ENCODE assay signal across 10 cellular contexts in the genomic region with DNA sequence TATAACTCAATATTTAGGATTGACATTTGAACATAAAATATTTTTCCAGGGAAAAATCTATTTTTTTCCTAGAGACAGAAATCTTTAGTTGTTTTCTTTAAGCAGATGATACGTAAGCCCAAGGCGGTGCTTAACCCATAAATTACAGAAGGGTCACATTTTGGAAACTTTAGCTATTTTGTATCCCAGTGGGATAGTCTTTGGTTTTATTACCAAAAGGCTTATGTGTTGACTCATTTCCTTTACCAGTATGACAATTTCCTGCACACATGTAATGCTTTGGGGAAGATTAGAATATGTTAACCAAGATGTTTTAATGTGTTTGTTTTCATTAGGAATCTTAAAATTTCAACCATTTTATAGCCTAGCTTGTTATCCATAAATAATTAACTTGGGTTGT. TPM values are rescaled to one million over a fixed set of nuclear protein-coding genes. Genes with fewer than 3 reads are reported as not detected.
DNase-seq lines count a peak whose midpoint lies in the region; ATAC-seq, FAIRE-seq and TF ChIP-seq lines count a peak whose summit lies in the region.
"Had no signal": no experiment of that assay in that cellular context is flagged by ENCODE, and none has a peak within 500 bp of the region (broad histone marks: within the 10 kb centered on the region; RNA-seq: fewer than 3 reads in every experiment).

No MANE protein-coding gene starts in this region.

- no peaks in the 10 kb centered on the region for H3K9me3 ChIP-seq in BLaER1 treated with 17β-estradiol and CSF1 and Interleukin-3, amounts not matched to agents 10 nM and 100 nM (replicated peaks in 1 of 11)
- no peaks in the 10 kb centered on the region for H3K9me3 ChIP-seq in kidney (ENCODE audit: control insufficient read depth in 1 of 2, low read length in 2 of 2)

- peaks cover 9 to 19% (median 15%) of the 10 kb centered on the region in 10 experiments for H3K4me1 ChIP-seq in BLaER1 treated with 17β-estradiol and CSF1 and Interleukin-3, amounts not matched to agents 10 nM and 100 nM
- no peaks in the 10 kb centered on the region for H3K4me1 ChIP-seq in kidney (ENCODE audit: control insufficient read depth in 1 of 2, insufficient read depth in 1 of 2, low read depth in 1 of 2, low read length in 2 of 2)

- H3K36me3 ChIP-seq in BLaER1 treated with 17β-estradiol and CSF1 and Interleukin-3, amounts not matched to agents 10 nM and 100 nM = peaks cover 26 to 78% (median 52%) of the 10 kb centered on the region in 11 experiments
- H3K36me3 ChIP-seq in kidney (ENCODE audit: control insufficient read depth in 1 of 2, insufficient read depth in 2 of 2, low read length in 2 of 2) = no peaks in the 10 kb centered on the region

- peaks cover 12 to 89% (median 42%) of the 10 kb centered on the region in 11 experiments; a peak in 19 of 22 replicates for H4K20me1 ChIP-seq in BLaER1 treated with 17β-estradiol and CSF1 and Interleukin-3, amounts not matched to agents 10 nM and 100 nM

- no peak overlapping the region for H3K27ac ChIP-seq in BLaER1 treated with 17β-estradiol and CSF1 and Interleukin-3, amounts not matched to agents 10 nM and 100 nM
- no peak overlapping the region for H3K27ac ChIP-seq in kidney (ENCODE audit: low read depth in 2 of 2, low read length in 2 of 2)

- DNase-seq in Kasumi-1 (lab: John Stamatoyannopoulos, UW) = peak; percentile 46 to 60
- DNase-seq in astrocyte of the cerebellum (ENCODE audit: low read depth) = peak; percentile 76
- no peak for DNase-seq in kidney
- DNase-seq in stimulated activated naive CD4-positive, alpha-beta T cell treated with Interleukin-2 at 50 U/mL for 16 hours (lab: John Stamatoyannopoulos, UW) = no peak
- DNase-seq in DMS153 treated with DMSO at 0.1 percent for 48 hours (lab: John Stamatoyannopoulos, UW; ENCODE audit: unreplicated experiment) = no peak
- no peak for DNase-seq in NCI-H748 treated with DMSO at 0.1 percent for 48 hours (lab: John Stamatoyannopoulos, UW)
- DNase-seq: effector CD8-positive, alpha-beta T cell; NCI-H510A had no signal

- no peaks in the 10 kb centered on the region for H3K27me3 ChIP-seq in BLaER1 treated with 17β-estradiol and CSF1 and Interleukin-3, amounts not matched to agents 10 nM and 100 nM

- in situ Hi-C loops in astrocyte of the cerebellum (cut with HindIII; ENCODE audit: low sequenced_read_pairs) = no loop called here

- peak overlapping the region; percentile 5 to 74 (median 36); a peak in 17 of 22 replicates for H3K4me2 ChIP-seq in BLaER1 treated with 17β-estradiol and CSF1 and Interleukin-3, amounts not matched to agents 10 nM and 100 nM

- H3K4me3 ChIP-seq in BLaER1 treated with 17β-estradiol and CSF1 and Interleukin-3, amounts not matched to agents 10 nM and 100 nM = no peak overlapping the region
- no peak overlapping the region for H3K4me3 ChIP-seq in astrocyte of the cerebellum (ENCODE audit: low read depth, low read length)
- no peak overlapping the region for H3K4me3 ChIP-seq in kidney (ENCODE audit: low read length in 2 of 2)

- H3K9ac ChIP-seq in BLaER1 treated with 17β-estradiol and CSF1 and Interleukin-3, amounts not matched to agents 10 nM and 100 nM = no peak overlapping the region
- H3K9ac ChIP-seq in kidney (ENCODE audit: low read length in 2 of 2) = no peak overlapping the region

- no peak for ATAC-seq in GM19397 (IDR thresholded peaks at IDR 0.05; ENCODE audit: unreplicated experiment)

- peak; percentile 85 for FAIRE-seq in kidney (lab: Jason Lieb, UNC)

- TF ChIP-seq CTCF in astrocyte of the cerebellum (IDR thresholded peaks at IDR 0.05; ENCODE audit: low read depth, low read length, missing control alignments) (no peak), kidney (IDR thresholded peaks at IDR 0.05; ENCODE audit: borderline replicate concordance, extremely low read depth, insufficient read depth) (no peak)

- intact Hi-C loops in kidney (cut with DNase I) = no loop called here

RNA-seq across cellular contexts. Expression of a gene that starts 24.8 kb away (rescaled TPM):
- total RNA-seq in kidney = 108 TPM
- 81.7 TPM for polyA plus RNA-seq in kidney (ENCODE audit: insufficient read depth, low read depth, low replicate concordance)

Comparison
In these comparisons a context has a peak if more than half of its experiments do, and no peak if none do; other contexts are left out.
1. DNase-seq: peak in Kasumi-1 (2 of 2) and astrocyte of the cerebellum (single experiment); none in kidney (single experiment), stimulated activated naive CD4-positive, alpha-beta T cell treated with Interleukin-2 at 50 U/mL for 16 hours (single experiment), DMS153 treated with DMSO at 0.1 percent for 48 hours (single experiment) and NCI-H748 treated with DMSO at 0.1 percent for 48 hours (single experiment).